Comparison of ENCODE assay signal across 27 cellular contexts in genomic region chr3:197462808-197463207, GRCh38.
"Had no signal": no experiment of that assay in that cellular context is flagged by ENCODE, and none has a peak within 500 bp of the region (broad histone marks: within the 10 kb centered on the region; RNA-seq: fewer than 3 reads in every experiment).

No MANE protein-coding gene starts in this region.

- H3K27ac ChIP-seq: colonic mucosa, left lung, ovary, prostate gland, right atrium auricular region, skin epidermis, upper lobe of right lung, WERI-Rb-1 had no signal

- H3K36me3 ChIP-seq: colonic mucosa, left lung, ovary, prostate gland, right atrium auricular region, thyroid gland, upper lobe of right lung, WERI-Rb-1 had no signal

- H3K4me3 ChIP-seq: colonic mucosa, dorsolateral prefrontal cortex, left lung, lung, ovary, prostate gland, right atrium auricular region, skin epidermis, thyroid gland, upper lobe of right lung had no signal

- ATAC-seq: activated CD8-positive, alpha-beta T cell treated with anti-CD3 and anti-CD28 coated beads, Interleukin-2, amount 10 ng/mL, durations not matched to agents 7 days and 5 days; effector memory CD8-positive, alpha-beta T cell; esophagus mucosa; left lung; natural killer cell; upper lobe of right lung had no signal

- DNase-seq: activated CD4-positive, alpha-beta T cell treated with anti-CD3 and anti-CD28 coated beads, Interleukin-2, amount 50 U/mL, for 1 hour; activated CD4-positive, CD25-positive, alpha-beta regulatory T cell treated with anti-CD3 and anti-CD28 coated beads, Interleukin-2, amount 50 U/mL, for 72 hours; activated CD8-positive, alpha-beta T cell treated with anti-CD3 and anti-CD28 coated beads, Interleukin-2, amount 10 ng/mL, durations not matched to agents 7 days and 5 days; activated gamma-delta T cell; activated naive CD4-positive, alpha-beta T cell treated with anti-CD3 and anti-CD28 coated beads, Interleukin-2, amount 50 U/mL, for 16 hours; activated naive CD8-positive, alpha-beta T cell treated with anti-CD3 and anti-CD28 coated beads, Interleukin-2, amount 50 U/mL, for 24 hours; anterior cingulate cortex; colonic mucosa; dorsolateral prefrontal cortex; effector memory CD8-positive, alpha-beta T cell; foreskin melanocyte; glutamatergic neuron; hippocampal formation; left lung; natural killer cell; ovary; stimulated activated CD4-positive, alpha-beta T cell treated with anti-CD3 and anti-CD28 coated beads, Interleukin-1b, Interleukin-23, amount 100 ng/mL, for 48 hours; substantia nigra; thyroid gland; WERI-Rb-1 had no signal

- H3K9me3 ChIP-seq: colonic mucosa, left lung, ovary, prostate gland, right atrium auricular region, thyroid gland, upper lobe of right lung had no signal

- H3K27me3 ChIP-seq: colonic mucosa, dorsolateral prefrontal cortex, ovary, right atrium auricular region, thyroid gland, upper lobe of right lung had no signal

- FAIRE-seq: TTC549 had no signal

- H3K4me1 ChIP-seq: left lung, prostate gland had no signal
